ENCODE assay signal across 1 cellular context in genomic region chr6:42627044-42627443, GRCh38.
TF ChIP-seq lines count a peak whose summit lies in the region.

No MANE protein-coding gene starts in this region.

TF ChIP-seq in K562, 482 proteins besides CTCF, POLR2A, EP300 and RAD21 (continued from another document and continues in another):
- TF ChIP-seq ZNF518B (CRISPR knock-in tag; IDR thresholded peaks at IDR 0.05) (no peak), E2F4 (CRISPR knock-in tag; IDR thresholded peaks at IDR 0.05; ENCODE audit: low read depth) (no peak), PPARD (CRISPR knock-in tag; IDR thresholded peaks at IDR 0.05) (no peak), SMARCC2 (IDR thresholded peaks at IDR 0.05; ENCODE audit: low read depth) (peak; percentile 54; the same call in 1 of the 2 replicates), GATAD2A (IDR thresholded peaks at IDR 0.05) (no peak), POLR2H (tag; IDR thresholded peaks at IDR 0.05; ENCODE audit: low read depth) (no peak), NFYB (IDR thresholded peaks at IDR 0.05; ENCODE audit: extremely low read depth, insufficient read length) (peak; percentile 27), ZNF551 (CRISPR knock-in tag; IDR thresholded peaks at IDR 0.05) (no peak), KLF16 (IDR thresholded peaks at IDR 0.05) (no peak), ZNF133 (CRISPR knock-in tag; IDR thresholded peaks at IDR 0.05) (no peak), ZNF696 (CRISPR knock-in tag; conservative IDR thresholded peaks at IDR 0.05) (no peak), WHSC1 (IDR thresholded peaks at IDR 0.05; ENCODE audit: low read length) (no peak), SNAPC5 (CRISPR knock-in tag; IDR thresholded peaks at IDR 0.05) (no peak), ETS1 (conservative IDR thresholded peaks at IDR 0.05; ENCODE audit: control insufficient read depth, low read depth, low read length) (no peak), MAFG (tag; conservative IDR thresholded peaks at IDR 0.05) (peak; percentile 89), BMI1 (IDR thresholded peaks at IDR 0.05; ENCODE audit: low read length) (no peak), TBP (optimal IDR thresholded peaks at IDR 0.05; ENCODE audit: low read depth, low read length) (no peak), SMARCA5 (IDR thresholded peaks at IDR 0.05) (no peak), GABPA (tag; conservative IDR thresholded peaks at IDR 0.05; ENCODE audit: low read depth) (no peak), DPF2 (IDR thresholded peaks at IDR 0.05) (peak; percentile 80), EP400 (IDR thresholded peaks at IDR 0.05) (0 out of 2 replicates have a peak, but pooled peaks have one; percentile 20), CBX8 (IDR thresholded peaks at IDR 0.05; ENCODE audit: borderline replicate concordance, extremely low read depth, low read depth, low read length, poor library complexity, severe bottlenecking) (no peak), PATZ1 (CRISPR knock-in tag; IDR thresholded peaks at IDR 0.05; ENCODE audit: borderline replicate concordance) (no peak), ARID1B (IDR thresholded peaks at IDR 0.05) (peak; percentile 70), ID3 (CRISPR knock-in tag; IDR thresholded peaks at IDR 0.05) (no peak), ID3 (tag; IDR thresholded peaks at IDR 0.05) (no peak), POLR2G (IDR thresholded peaks at IDR 0.05; ENCODE audit: low read depth, low read length) (no peak), DACH1 (IDR thresholded peaks at IDR 0.05; ENCODE audit: partially characterized antibody) (no peak), ZNF436 (CRISPR knock-in tag; IDR thresholded peaks at IDR 0.05) (no peak), ZBTB49 (CRISPR knock-in tag; IDR thresholded peaks at IDR 0.05; ENCODE audit: borderline replicate concordance) (no peak), ARID4B (CRISPR knock-in tag; IDR thresholded peaks at IDR 0.05) (no peak), FOXA3 (CRISPR knock-in tag; conservative IDR thresholded peaks at IDR 0.05 in 1 of 2, IDR thresholded peaks at IDR 0.05 in 1 of 2) (no peak), SRSF3 (IDR thresholded peaks at IDR 0.05; ENCODE audit: insufficient read depth, low read length) (no peak), BRF2 (IDR thresholded peaks at IDR 0.05; ENCODE audit: borderline replicate concordance, insufficient read depth, insufficient read length) (no peak), RAD51 (IDR thresholded peaks at IDR 0.05; ENCODE audit: borderline replicate concordance, low read depth) (no peak), NFE2 (IDR thresholded peaks at IDR 0.05; ENCODE audit: low read depth) (peak; percentile 95), PCBP2 (IDR thresholded peaks at IDR 0.05; ENCODE audit: low read depth, low read length, poor library complexity, severe bottlenecking) (no peak), CHD2 (IDR thresholded peaks at IDR 0.05; ENCODE audit: low read depth, low read length) (no peak), TEAD4 (IDR thresholded peaks at IDR 0.05; ENCODE audit: low read length) (no peak), TEAD4 (CRISPR knock-in tag; IDR thresholded peaks at IDR 0.05; ENCODE audit: borderline replicate concordance) (no peak), ZNF639 (CRISPR knock-in tag; conservative IDR thresholded peaks at IDR 0.05 in 1 of 2, IDR thresholded peaks at IDR 0.05 in 1 of 2) (no peak), ZNF280A (IDR thresholded peaks at IDR 0.05; ENCODE audit: low read depth, partially characterized antibody) (no peak), TCFL5 (CRISPR knock-in tag; conservative IDR thresholded peaks at IDR 0.05) (no peak), ARID2 (IDR thresholded peaks at IDR 0.05) (no peak), MAZ (CRISPR knock-in tag; conservative IDR thresholded peaks at IDR 0.05 in 1 of 2, IDR thresholded peaks at IDR 0.05 in 1 of 2) (peak in 1 of 2 experiments; percentile 80; a peak in 2 of 4 replicates), DDX20 (tag; IDR thresholded peaks at IDR 0.05; ENCODE audit: low read depth) (no peak), ZNF316 (IDR thresholded peaks at IDR 0.05) (peak; percentile 99)
